ENCODE assay signal across 8 cellular contexts in genomic region chr9:124869986-124870560, GRCh38. TPM values are rescaled to one million over a fixed set of nuclear protein-coding genes. Genes with fewer than 3 reads are reported as not detected.
A peak's percentile ranks its signal among the peaks of the same experiment; 100 is the strongest.
DNase-seq lines count a peak whose midpoint lies in the region; ATAC-seq and TF ChIP-seq lines count a peak whose summit lies in the region.

No MANE protein-coding gene starts in this region.

- no peaks in the 10 kb centered on the region for H3K9me3 ChIP-seq in right cardiac atrium (ENCODE audit: control insufficient read depth, low read length)
- no peaks in the 10 kb centered on the region for H3K9me3 ChIP-seq in spleen

- peak in 1 of 3 donors; percentile 29 for TF ChIP-seq POLR2A in spleen (IDR thresholded peaks at IDR 0.05)

- intact Hi-C loops in right cardiac atrium (cut with DNase I) (no loop called here), spleen (cut with DNase I; ENCODE audit: low total_unique reads) (loop anchor here (10.0 kb wide), 1 partner anchor 65 kb away; no protein-coding TSS in a partner anchor)

- H3K4me3 ChIP-seq in right cardiac atrium (ENCODE audit: low read length) (peak overlapping the region; percentile 74), spleen (peak overlapping the region; percentile 78 to 99 (median 94))

- H3K27ac ChIP-seq in right cardiac atrium (ENCODE audit: low read length), result peak overlapping the region; percentile 77
- H3K27ac ChIP-seq in spleen, result peak overlapping the region; percentile 84 to 98 (median 96)

- ATAC-seq in GM18858 (IDR thresholded peaks at IDR 0.05; ENCODE audit: unreplicated experiment) (peak; percentile 34), HG02870 (IDR thresholded peaks at IDR 0.05; ENCODE audit: unreplicated experiment) (peak; percentile 48), right cardiac atrium (peak in 1 of 2 donors; percentile 5), GM19455 (IDR thresholded peaks at IDR 0.05; ENCODE audit: unreplicated experiment) (no peak)

- H3K36me3 ChIP-seq in spleen, result peaks cover 0 to 40% (median 19%) of the 10 kb centered on the region in 6 donors

- no peak for TF ChIP-seq CTCF in spleen (IDR thresholded peaks at IDR 0.05 in 8 of 11, conservative IDR thresholded peaks at IDR 0.05 in 3 of 11)

- 8% methylated on average over 12 of the region's 12 CpGs for WGBS in right cardiac atrium
- 1 to 3% (median 2%) methylated on average over 11 to 12 of the region's 12 CpGs for WGBS in spleen, 5 donors

- H3K4me1 ChIP-seq in right cardiac atrium (ENCODE audit: control insufficient read depth, insufficient read depth, low read length), result peaks cover 12% of the 10 kb centered on the region
- H3K4me1 ChIP-seq in spleen, result peaks cover 48 to 75% (median 64%) of the 10 kb centered on the region in 6 donors

- H3K27me3 ChIP-seq in right cardiac atrium (ENCODE audit: control insufficient read depth, insufficient read depth) (no peaks in the 10 kb centered on the region), spleen (replicated peaks in 1 of 7) (no peaks in the 10 kb centered on the region)

- DNase-seq in RKO (ENCODE audit: low spot score) (peak; percentile 87), right cardiac atrium (peak in 1 of 3 donors; percentile 81), spleen (peak; percentile 92), cerebellum (ENCODE audit: low spot score) (no peak)
- peak; percentile 83 for DNase-seq in activated gamma-delta T cell treated with anti-CD3 and anti-CD28 coated beads, Interleukin-2, amount 50 U/mL, for 16 hours (ENCODE audit: low read depth)

RNA-seq across cellular contexts. Expression of gene ARPC5L, which starts 8.1 kb away (rescaled TPM):
- total RNA-seq in right cardiac atrium (10 to 100 TPM; 31.9 to 37.7 (median 34.9) TPM), spleen (10 to 100 TPM; 33.6 to 50.4 (median 47.3) TPM), cerebellum (13.8 TPM)
- polyA plus RNA-seq in right cardiac atrium (40.8 TPM), spleen (10 to 100 TPM; 48.1 to 75.3 (median 48.9) TPM)

RNA-seq across cellular contexts. Expression of gene RPL35, which starts 8.3 kb away (rescaled TPM):
- total RNA-seq in right cardiac atrium, result 100 to 1,000 TPM; 696 to 797 (median 747) TPM
- polyA plus RNA-seq in right cardiac atrium, result 2,205 TPM
- total RNA-seq in spleen, result 1,000 to 10,000 TPM in 4 of 7 donors, 100 to 1,000 TPM in 3; 873 to 1,139 (median 1,001) TPM
- 1,000 to 10,000 TPM; 7,414 to 8,208 (median 8,201) TPM for polyA plus RNA-seq in spleen
- 401 TPM for total RNA-seq in cerebellum

RNA-seq across cellular contexts. Expression of gene WDR38, which starts 16.8 kb away (rescaled TPM):
- total RNA-seq in right cardiac atrium, result not detected
- 0.09 TPM for polyA plus RNA-seq in right cardiac atrium
- not detected for total RNA-seq in spleen
- polyA plus RNA-seq in spleen, result not detected
- 0.27 TPM for total RNA-seq in cerebellum
